ENCODE assay signal across 14 cellular contexts in the genomic region with DNA sequence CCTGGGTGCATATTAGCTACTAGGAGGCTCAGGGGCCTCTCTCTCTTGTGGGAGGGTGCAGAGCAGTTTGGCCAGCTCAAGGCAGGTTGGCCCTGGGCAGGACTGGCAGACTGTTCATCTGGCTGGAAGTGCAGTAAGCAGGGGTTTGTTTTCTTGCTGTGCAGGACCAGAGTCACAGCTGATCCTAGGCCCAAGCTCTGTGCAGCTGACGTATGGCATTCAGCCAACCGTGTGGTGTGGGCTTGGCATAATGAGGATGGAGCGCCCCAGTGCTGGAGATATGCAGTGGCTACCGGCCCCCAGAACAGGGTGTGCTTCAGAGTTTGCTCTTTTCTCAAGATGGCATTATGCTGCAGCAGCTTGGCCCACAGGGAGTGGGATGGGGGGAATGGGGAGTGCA. TPM values are rescaled to one million over a fixed set of nuclear protein-coding genes. Genes with fewer than 3 reads are reported as not detected.
DNase-seq lines count a peak whose midpoint lies in the region; TF ChIP-seq lines count a peak whose summit lies in the region.
"Had no signal": no experiment of that assay in that cellular context is flagged by ENCODE, and none has a peak within 500 bp of the region (broad histone marks: within the 10 kb centered on the region; RNA-seq: fewer than 3 reads in every experiment).

No MANE protein-coding gene starts in this region.

- no peaks in the 10 kb centered on the region for H3K9me3 ChIP-seq in BE2C
- H3K9me3 ChIP-seq in esophagus squamous epithelium = peaks cover 0 to 12% (median 0%) of the 10 kb centered on the region in 3 donors

- H3K36me3 ChIP-seq in BE2C (no peaks in the 10 kb centered on the region), esophagus squamous epithelium (no peaks in the 10 kb centered on the region)

- no peaks in the 10 kb centered on the region for H3K4me1 ChIP-seq in BE2C
- no peaks in the 10 kb centered on the region for H3K4me1 ChIP-seq in esophagus squamous epithelium

- no peak overlapping the region for H3K27ac ChIP-seq in esophagus squamous epithelium
- H3K27ac ChIP-seq: HL-60 had no signal

- peaks cover 5% of the 10 kb centered on the region; the same call in 1 of the 2 replicates for H3K27me3 ChIP-seq in BE2C
- H3K27me3 ChIP-seq in esophagus squamous epithelium = peaks cover 0 to 25% (median 0%) of the 10 kb centered on the region in 4 donors

- TF ChIP-seq CTCF in BE2C (IDR thresholded peaks at IDR 0.05; ENCODE audit: low read depth, low read length) = no peak
- TF ChIP-seq CTCF in esophagus squamous epithelium (IDR thresholded peaks at IDR 0.05) = no peak

- no peak for TF ChIP-seq POLR2A in esophagus squamous epithelium (IDR thresholded peaks at IDR 0.05)

- DNase-seq in BE2C (peak; percentile 23), anterior cingulate cortex (lab: John Stamatoyannopoulos, UW) (peak in 34 of 58 donors; percentile 5 to 52 (median 18)), head of caudate nucleus (peak; percentile 3 to 78 (median 46)), putamen (ENCODE audit: low spot score) (peak; percentile 25), esophagus squamous epithelium (lab: John Stamatoyannopoulos, UW) (no peak)
- DNase-seq in activated CD4-positive, alpha-beta T cell treated with anti-CD3 and anti-CD28 coated beads, Interleukin-2, amount 50 U/mL, for 48 hours = no peak
- no peak for DNase-seq in activated T-cell treated with anti-CD3 and anti-CD28 coated beads, Interleukin-2, amount 50 U/mL, for 1 hour
- DNase-seq: DMS153, H9, Kasumi-1, NCI-H1105, NCI-H187, NCI-H69 had no signal

- no peak overlapping the region for H3K4me3 ChIP-seq in BE2C (ENCODE audit: low read depth, low read length)
- H3K4me3 ChIP-seq in esophagus squamous epithelium = no peak overlapping the region

- WGBS in esophagus squamous epithelium, 2 donors = no CpG with 5 or more reads among the region's 4 CpGs

- intact Hi-C loops in head of caudate nucleus (cut with DNase I) = no loop called here
- intact Hi-C loops in esophagus squamous epithelium (cut with DNase I) = no loop called here

RNA-seq across cellular contexts. Expression of a gene that starts 31.0 kb away (rescaled TPM):
- polyA plus RNA-seq in BE2C (2012; ENCODE audit: insufficient read depth, insufficient read length, low read depth) = not detected
- total RNA-seq in esophagus squamous epithelium = under 1 TPM in 3 of 4 donors, not detected in 1; 0.09 to 0.57 (median 0.44) TPM

Comparison
In these comparisons a context has a peak if more than half of its experiments do, and no peak if none do; other contexts are left out.
1. DNase-seq: peak in BE2C (single experiment), anterior cingulate cortex (34 of 58), head of caudate nucleus (42 of 42) and putamen (single experiment); none in activated CD4-positive, alpha-beta T cell treated with anti-CD3 and anti-CD28 coated beads, Interleukin-2, amount 50 U/mL, for 48 hours (0 of 2), esophagus squamous epithelium (single experiment) and activated T-cell treated with anti-CD3 and anti-CD28 coated beads, Interleukin-2, amount 50 U/mL, for 1 hour (single experiment).